Comparison of ENCODE assay signal across 9 cellular contexts in genomic region chr1:150619576-150620509, GRCh38. TPM values are rescaled to one million over a fixed set of nuclear protein-coding genes. Genes with fewer than 3 reads are reported as not detected.
A peak's percentile ranks its signal among the peaks of the same experiment; 100 is the strongest.
DNase-seq lines count a peak whose midpoint lies in the region; ATAC-seq and TF ChIP-seq lines count a peak whose summit lies in the region.
"Had no signal": no experiment of that assay in that cellular context is flagged by ENCODE, and none has a peak within 500 bp of the region (broad histone marks: within the 10 kb centered on the region; RNA-seq: fewer than 3 reads in every experiment).

No MANE protein-coding gene starts in this region.

- no peaks in the 10 kb centered on the region for H3K9me3 Mint-ChIP-seq in Calu3 (ENCODE audit: low read depth, unreplicated experiment)
- no peaks in the 10 kb centered on the region for H3K9me3 Mint-ChIP-seq in activated naive CD8-positive, alpha-beta T cell (ENCODE audit: low read depth)

- BruUV-seq in Calu3 (replicated peaks; lab: Mats Ljungman, UMichigan) = no TSS peak

- H3K27ac Mint-ChIP-seq in Calu3 (ENCODE audit: unreplicated experiment) = peak overlapping the region; percentile 69
- peak overlapping the region; percentile 92 for H3K27ac Mint-ChIP-seq in activated naive CD8-positive, alpha-beta T cell

- ATAC-seq in right cardiac atrium (peak; percentile 75 to 81), HG03280 (IDR thresholded peaks at IDR 0.05; ENCODE audit: unreplicated experiment) (no peak), HG03432 (IDR thresholded peaks at IDR 0.05; ENCODE audit: unreplicated experiment) (no peak)
- peak; percentile 33 for ATAC-seq in stimulated activated naive CD8-positive, alpha-beta T cell treated with anti-CD3 and anti-CD28 coated beads, Interleukin-15, Interleukin-2, amounts not matched to agents 100 U/mL and 50 U/mL, for 24 hours

- no peaks in the 10 kb centered on the region for H3K27me3 ChIP-seq in right cardiac atrium (ENCODE audit: control insufficient read depth, insufficient read depth)
- H3K27me3 ChIP-seq: SJCRH30 had no signal

- CTCF ChIA-PET in Calu3 (lab: Charles Lee) = interaction anchor here (0.7 to 1.6 kb wide), 5 partner anchors 10 to 193 kb away, joined by 3 to 8 read pairs (median 3); partner anchors contain the start of genes ENSA, GOLPH3L and MCL1

- no peak overlapping the region for H3K4me3 Mint-ChIP-seq in Calu3 (ENCODE audit: low read depth, unreplicated experiment)
- H3K4me3 Mint-ChIP-seq in activated naive CD8-positive, alpha-beta T cell = peak overlapping the region; percentile 46

- no peaks in the 10 kb centered on the region for H3K27me3 Mint-ChIP-seq in Calu3 (ENCODE audit: unreplicated experiment)
- no peaks in the 10 kb centered on the region for H3K27me3 Mint-ChIP-seq in activated naive CD8-positive, alpha-beta T cell

- WGBS in right cardiac atrium = 15% methylated on average over 4 of the region's 4 CpGs

- peak; percentile 43 for DNase-seq in Calu3
- peak; percentile 87 to 89 for DNase-seq in Kasumi-1 (lab: John Stamatoyannopoulos, UW)
- no peak for DNase-seq in right cardiac atrium
- no peak for DNase-seq in stimulated activated naive CD8-positive, alpha-beta T cell treated with anti-CD3 and anti-CD28 coated beads, Interleukin-15, Interleukin-2, amounts not matched to agents 100 U/mL and 50 U/mL, for 24 hours
- DNase-seq in activated effector memory CD4-positive, alpha-beta T cell treated with anti-CD3 and anti-CD28 coated beads, Interleukin-2, amount 50 U/mL, for 16 hours = no peak

- intact Hi-C loops in Calu3 (cut with micrococcal nuclease; ENCODE audit: unreplicated experiment) (loop anchor here (2.0 to 10.0 kb wide), 4 partner anchors 43 to 192 kb away; partner anchors contain the start of gene GOLPH3L), right cardiac atrium (cut with DNase I) (loop anchor here in 3 of 4 donors (2.0 to 10.0 kb wide), 3 partner anchors 43 to 59 kb away; partner anchors contain the start of gene MCL1 (in 2 of the 3))

- H3K4me3 ChIP-seq in right cardiac atrium (ENCODE audit: low read length) = no peak overlapping the region
- H3K4me3 ChIP-seq: SJCRH30 had no signal

- peaks cover 5% of the 10 kb centered on the region for H3K4me1 ChIP-seq in right cardiac atrium (ENCODE audit: control insufficient read depth, insufficient read depth, low read length)
- H3K4me1 ChIP-seq: SJCRH30 had no signal

- H3K4me1 Mint-ChIP-seq in Calu3 (ENCODE audit: low read depth, unreplicated experiment) = peaks cover 74% of the 10 kb centered on the region
- peaks cover 69% of the 10 kb centered on the region for H3K4me1 Mint-ChIP-seq in activated naive CD8-positive, alpha-beta T cell (ENCODE audit: low read depth)

- H3K36me3 Mint-ChIP-seq in Calu3 (ENCODE audit: insufficient read depth, unreplicated experiment) = peaks cover 82% of the 10 kb centered on the region
- peaks cover 24% of the 10 kb centered on the region for H3K36me3 Mint-ChIP-seq in activated naive CD8-positive, alpha-beta T cell

- H3K9me3 ChIP-seq in right cardiac atrium (ENCODE audit: control insufficient read depth, low read length) = no peaks in the 10 kb centered on the region
- H3K9me3 ChIP-seq: SJCRH30 had no signal

- TF ChIP-seq CTCF in Calu3 (IDR thresholded peaks at IDR 0.05; ENCODE audit: unreplicated experiment) = no peak

- peak overlapping the region; percentile 85 for H3K27ac ChIP-seq in right cardiac atrium (ENCODE audit: low read length)
- H3K27ac ChIP-seq: SJCRH30 had no signal

RNA-seq across cellular contexts. Expression of gene ENSA, which starts 9.6 kb away (rescaled TPM):
- 253 and 276 TPM in 2 replicates for total RNA-seq in Calu3 (2022)
- total RNA-seq in right cardiac atrium = 100 to 1,000 TPM; 111 to 122 (median 118) TPM
- 81.6 TPM for polyA plus RNA-seq in right cardiac atrium

RNA-seq across cellular contexts. Expression of gene MCL1, which starts 40.4 kb away (rescaled TPM):
- 261 and 262 TPM in 2 replicates for total RNA-seq in Calu3 (2022)
- 100 to 1,000 TPM in 1 of 4 donors, 10 to 100 TPM in 3; 65.5 to 130 (median 80.2) TPM for total RNA-seq in right cardiac atrium
- polyA plus RNA-seq in right cardiac atrium = 78.7 TPM

Comparison
In these comparisons a context has a peak if more than half of its experiments do, and no peak if none do; other contexts are left out.
1. DNase-seq: peak in Calu3 (single experiment) and Kasumi-1 (2 of 2); none in right cardiac atrium (0 of 3), stimulated activated naive CD8-positive, alpha-beta T cell treated with anti-CD3 and anti-CD28 coated beads, Interleukin-15, Interleukin-2, amounts not matched to agents 100 U/mL and 50 U/mL, for 24 hours (single experiment) and activated effector memory CD4-positive, alpha-beta T cell treated with anti-CD3 and anti-CD28 coated beads, Interleukin-2, amount 50 U/mL, for 16 hours (single experiment).
2. ATAC-seq: peak in right cardiac atrium (2 of 2) and stimulated activated naive CD8-positive, alpha-beta T cell treated with anti-CD3 and anti-CD28 coated beads, Interleukin-15, Interleukin-2, amounts not matched to agents 100 U/mL and 50 U/mL, for 24 hours (single experiment); none in HG03280 (single experiment) and HG03432 (single experiment).